Comparison of ENCODE assay signal across 14 cellular contexts in genomic region chr15:72962054-72962702, GRCh38.
DNase-seq lines count a peak whose midpoint lies in the region; ATAC-seq and TF ChIP-seq lines count a peak whose summit lies in the region.
"Had no signal": no experiment of that assay in that cellular context is flagged by ENCODE, and none has a peak within 500 bp of the region (broad histone marks: within the 10 kb centered on the region; RNA-seq: fewer than 3 reads in every experiment).

No MANE protein-coding gene starts in this region.

- H3K9me3 Mint-ChIP-seq in activated naive CD4-positive, alpha-beta T cell treated with anti-CD3 and anti-CD28 coated beads, Interleukin-2, amount 50 U/mL, for 24 hours: no peaks in the 10 kb centered on the region
- peaks cover 10% of the 10 kb centered on the region for H3K9me3 Mint-ChIP-seq in activated naive CD4-positive, alpha-beta T cell treated with anti-CD3 and anti-CD28 coated beads for 36 hours
- H3K9me3 Mint-ChIP-seq in immature natural killer cell: peaks cover 0 to 5% (median under 1%) of the 10 kb centered on the region in 6 donors

- H3K36me3 ChIP-seq in mucosa of rectum (ENCODE audit: control insufficient read depth in 2 of 2, insufficient read depth in 2 of 2, low read length in 2 of 2) (no peaks in the 10 kb centered on the region), transverse colon (no peaks in the 10 kb centered on the region)
- H3K36me3 ChIP-seq: BLaER1 had no signal

- H3K27me3 Mint-ChIP-seq in activated naive CD4-positive, alpha-beta T cell treated with anti-CD3 and anti-CD28 coated beads, Interleukin-2, amount 50 U/mL, for 24 hours: peaks cover 4% of the 10 kb centered on the region
- H3K27me3 Mint-ChIP-seq in activated naive CD4-positive, alpha-beta T cell treated with anti-CD3 and anti-CD28 coated beads for 36 hours (ENCODE audit: low read depth): peaks cover 8% of the 10 kb centered on the region
- H3K27me3 Mint-ChIP-seq in immature natural killer cell (ENCODE audit: low read depth in 3 of 3): peaks cover 0 to 4% (median 0%) of the 10 kb centered on the region in 3 donors

- H3K27ac Mint-ChIP-seq in activated naive CD4-positive, alpha-beta T cell treated with anti-CD3 and anti-CD28 coated beads, Interleukin-2, amount 50 U/mL, for 24 hours: peak overlapping the region; percentile 19
- no peak overlapping the region for H3K27ac Mint-ChIP-seq in activated naive CD4-positive, alpha-beta T cell treated with anti-CD3 and anti-CD28 coated beads for 36 hours
- peak overlapping the region; percentile 50 to 86 (median 61) for H3K27ac Mint-ChIP-seq in immature natural killer cell

- no peak overlapping the region for H3K4me3 Mint-ChIP-seq in activated naive CD4-positive, alpha-beta T cell treated with anti-CD3 and anti-CD28 coated beads, Interleukin-2, amount 50 U/mL, for 24 hours
- no peak overlapping the region for H3K4me3 Mint-ChIP-seq in activated naive CD4-positive, alpha-beta T cell treated with anti-CD3 and anti-CD28 coated beads for 36 hours
- peak overlapping the region; percentile 55 to 72 (median 68) for H3K4me3 Mint-ChIP-seq in immature natural killer cell

- H3K27me3 ChIP-seq in mucosa of rectum (ENCODE audit: control insufficient read depth in 2 of 2, insufficient read depth in 2 of 2, low read length in 2 of 2) (no peaks in the 10 kb centered on the region), transverse colon (no peaks in the 10 kb centered on the region)
- H3K27me3 ChIP-seq: BLaER1 had no signal

- 55% methylated on average over 8 of the region's 8 CpGs; no CpG with 5 or more reads in 1 of the 2 donors for whole genome bisulfite sequencing in transverse colon (ENCODE audit: low coverage in 1 of 2), 2 donors

- DNase-seq in activated naive CD4-positive, alpha-beta T cell treated with anti-CD3 and anti-CD28 coated beads for 36 hours: no peak
- DNase-seq in immature natural killer cell: no peak
- DNase-seq in transverse colon: peak; percentile 37
- no peak for DNase-seq in NK-92 (lab: John Stamatoyannopoulos, UW; ENCODE audit: unreplicated experiment)
- DNase-seq: 8988T, AML-193, Calu3, IMR-90 had no signal

- H3K36me3 Mint-ChIP-seq in activated naive CD4-positive, alpha-beta T cell treated with anti-CD3 and anti-CD28 coated beads, Interleukin-2, amount 50 U/mL, for 24 hours: no peaks in the 10 kb centered on the region
- H3K36me3 Mint-ChIP-seq in activated naive CD4-positive, alpha-beta T cell treated with anti-CD3 and anti-CD28 coated beads for 36 hours (ENCODE audit: low read depth): no peaks in the 10 kb centered on the region
- peaks cover 0 to 11% (median 7%) of the 10 kb centered on the region in 3 donors for H3K36me3 Mint-ChIP-seq in immature natural killer cell

- TF ChIP-seq EP300 in transverse colon (IDR thresholded peaks at IDR 0.05; ENCODE audit: low read depth): no peak

- peak overlapping the region; percentile 66 to 77 for H3K27ac ChIP-seq in mucosa of rectum (ENCODE audit: low read depth in 2 of 2, low read length in 2 of 2)
- H3K27ac ChIP-seq in transverse colon: peak overlapping the region; percentile 66 to 74 (median 71)
- H3K27ac ChIP-seq: BLaER1 had no signal

- intact Hi-C loops in activated naive CD4-positive, alpha-beta T cell treated with anti-CD3 and anti-CD28 coated beads for 36 hours (cut with micrococcal nuclease): no loop called here
- intact Hi-C loops in transverse colon (cut with DNase I; ENCODE audit: low total_unique reads): no loop called here

- peak overlapping the region in 1 of 2 donors; percentile 39 for H3K9ac ChIP-seq in mucosa of rectum (ENCODE audit: low read depth in 1 of 2, low read length in 2 of 2)
- H3K9ac ChIP-seq: BLaER1 had no signal

- peaks cover 15 to 27% of the 10 kb centered on the region in 2 donors for H3K4me1 ChIP-seq in mucosa of rectum (ENCODE audit: control insufficient read depth in 2 of 2, insufficient read depth in 2 of 2, low read length in 2 of 2)
- peaks cover 0 to 24% (median 18%) of the 10 kb centered on the region in 4 donors for H3K4me1 ChIP-seq in transverse colon
- H3K4me1 ChIP-seq: BLaER1 had no signal

- peaks cover 0 to 2% of the 10 kb centered on the region in 2 donors for H3K9me3 ChIP-seq in mucosa of rectum (ENCODE audit: control insufficient read depth in 2 of 2, low read length in 2 of 2)
- no peaks in the 10 kb centered on the region for H3K9me3 ChIP-seq in transverse colon

- peaks cover 5% of the 10 kb centered on the region for H3K4me1 Mint-ChIP-seq in activated naive CD4-positive, alpha-beta T cell treated with anti-CD3 and anti-CD28 coated beads, Interleukin-2, amount 50 U/mL, for 24 hours
- no peaks in the 10 kb centered on the region for H3K4me1 Mint-ChIP-seq in activated naive CD4-positive, alpha-beta T cell treated with anti-CD3 and anti-CD28 coated beads for 36 hours (ENCODE audit: low read depth)
- peaks cover 65 to 70% of the 10 kb centered on the region in 2 donors for H3K4me1 Mint-ChIP-seq in immature natural killer cell

- ATAC-seq in HG02571 (IDR thresholded peaks at IDR 0.05; ENCODE audit: unreplicated experiment) (no peak), GM18873 (IDR thresholded peaks at IDR 0.05; ENCODE audit: low FRiP score, unreplicated experiment) (no peak)
- ATAC-seq: HCT116 had no signal

- CTCF ChIA-PET in activated naive CD4-positive, alpha-beta T cell treated with anti-CD3 and anti-CD28 coated beads for 36 hours (lab: Charles Lee): no interaction called here

- no peak for TF ChIP-seq POLR2A in transverse colon (IDR thresholded peaks at IDR 0.05)

- in situ Hi-C loops in transverse colon (cut with MboI; ENCODE audit: low pct_ligation_motif_present in 1 of 4, low pct_unique_long_range_greater_than_20kb in 1 of 4, low sequenced_read_pairs in 3 of 4): no loop called here

- TF ChIP-seq CTCF in transverse colon (IDR thresholded peaks at IDR 0.05): no peak

- H3K4me3 ChIP-seq in mucosa of rectum (ENCODE audit: low read length in 2 of 2) (no peak overlapping the region), transverse colon (no peak overlapping the region)
- H3K4me3 ChIP-seq: BLaER1 had no signal

Comparison
In these comparisons a context has a peak if more than half of its experiments do, and no peak if none do; other contexts are left out.
1. H3K4me3 Mint-ChIP-seq: peak in immature natural killer cell (5 of 5); none in activated naive CD4-positive, alpha-beta T cell treated with anti-CD3 and anti-CD28 coated beads, Interleukin-2, amount 50 U/mL, for 24 hours (single experiment) and activated naive CD4-positive, alpha-beta T cell treated with anti-CD3 and anti-CD28 coated beads for 36 hours (single experiment).